Comparison of ENCODE assay signal across 9 cellular contexts in the genomic region with DNA sequence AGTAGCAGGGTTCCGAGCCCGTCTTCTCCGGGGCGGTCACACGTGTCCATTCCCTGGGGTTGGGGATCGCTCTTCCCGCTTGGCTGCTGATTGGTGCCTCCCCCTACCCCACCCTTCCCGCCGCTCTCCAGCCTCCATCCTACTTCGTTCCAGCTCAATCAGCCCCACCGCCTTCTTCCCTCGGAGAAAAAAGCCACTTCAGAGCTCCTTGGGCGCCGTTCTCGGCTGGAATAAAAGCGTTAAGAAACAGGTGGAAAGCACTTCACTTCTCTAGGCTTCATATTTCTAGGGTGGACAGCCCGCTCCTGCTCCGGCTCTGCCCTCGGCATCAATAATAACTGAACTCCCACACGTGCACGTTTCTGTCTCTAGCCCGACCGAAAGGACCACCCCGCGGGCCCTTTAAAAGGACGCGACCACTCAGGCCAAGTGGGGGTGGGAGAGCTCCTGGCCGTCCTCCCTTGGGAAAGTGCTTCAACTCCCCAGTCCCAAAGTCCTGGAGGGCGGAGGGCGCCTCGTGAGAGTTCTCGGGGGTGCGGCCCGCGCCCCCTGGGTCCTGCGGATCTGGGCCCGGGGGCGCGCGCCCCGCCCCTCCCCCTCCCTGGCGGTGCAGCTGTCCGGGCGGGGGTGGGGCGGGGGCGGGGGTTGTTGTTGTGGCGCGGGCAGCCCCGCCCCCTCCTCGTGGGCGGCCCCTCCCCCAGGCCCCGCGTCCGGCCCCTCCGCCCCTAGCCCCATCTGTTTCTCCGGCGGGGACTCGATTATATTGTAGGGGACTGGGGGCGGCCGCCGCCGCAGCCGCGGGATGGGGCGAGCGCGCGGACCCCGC. TPM values are rescaled to one million over a fixed set of nuclear protein-coding genes. Genes with fewer than 3 reads are reported as not detected.
DNase-seq lines count a peak whose midpoint lies in the region; ATAC-seq and TF ChIP-seq lines count a peak whose summit lies in the region.
"Had no signal": no experiment of that assay in that cellular context is flagged by ENCODE, and none has a peak within 500 bp of the region (broad histone marks: within the 10 kb centered on the region; RNA-seq: fewer than 3 reads in every experiment).

A gene (plus strand): TSS at position 734 of the 826 bp plus-strand sequence. CDS start 324 bp downstream, outside the sequence.

- ATAC-seq in heart right ventricle, result peak; percentile 70 to 85 (median 76)

- H3K4me3 Mint-ChIP-seq in osteocyte (ENCODE audit: unreplicated experiment), result peak within 1 kb of the TSS; percentile 55

- TF ChIP-seq CTCF in heart right ventricle (IDR thresholded peaks at IDR 0.05) (no peak), osteocyte (IDR thresholded peaks at IDR 0.05) (no peak), brain microvascular endothelial cell (IDR thresholded peaks at IDR 0.05; ENCODE audit: low read depth, low read length, missing control alignments) (no peak)

- peaks cover 0 to 29% (median 19%) of the 10 kb centered on the region in 9 donors for H3K4me1 ChIP-seq in heart right ventricle

- intact Hi-C loops in heart right ventricle (cut with DNase I), result loop anchor here in 9 of 10 donors (5.0 to 10.0 kb wide), 9 partner anchors 106 to 294 kb away; no protein-coding TSS in a partner anchor

- peaks cover 0 to 87% (median 3%) of the 10 kb centered on the region in 7 donors for H3K27me3 ChIP-seq in heart right ventricle
- peaks cover 50% of the 10 kb centered on the region for H3K27me3 ChIP-seq in brain microvascular endothelial cell (replicated peaks)

- no peak within 1 kb of the TSS for H3K27ac Mint-ChIP-seq in osteocyte (ENCODE audit: unreplicated experiment)

- peaks cover 13% of the 10 kb centered on the region for H3K4me1 Mint-ChIP-seq in osteocyte (ENCODE audit: unreplicated experiment)

- peaks cover 3% of the 10 kb centered on the region for H3K36me3 Mint-ChIP-seq in osteocyte (ENCODE audit: unreplicated experiment)

- in situ Hi-C loops in brain microvascular endothelial cell (cut with HindIII; ENCODE audit: low pct_ligation_motif_present, low sequenced_read_pairs), result no loop called here

- DNase-seq in ELF-1 (ENCODE audit: low read depth, low spot score), result peak; percentile 94
- peak; percentile 73 for DNase-seq in NCI-H146 (lab: John Stamatoyannopoulos, UW)
- DNase-seq in activated T-cell treated with anti-CD3 and anti-CD28 coated beads, Interleukin-2, amount 50 U/mL, for 48 hours, result peak; percentile 25 to 31
- peak; percentile 60 to 63 for DNase-seq in heart right ventricle
- no peak for DNase-seq in osteocyte (ENCODE audit: extremely low spot score, unreplicated experiment)
- DNase-seq in HT-29 (ENCODE audit: low spot score), result no peak
- no peak for DNase-seq in brain microvascular endothelial cell
- DNase-seq in T1000 (lab: John Stamatoyannopoulos, UW), result no peak

- H3K27me3 Mint-ChIP-seq in osteocyte (ENCODE audit: unreplicated experiment), result peaks cover 56% of the 10 kb centered on the region

- H3K9me3 ChIP-seq in heart right ventricle, result no peaks in the 10 kb centered on the region
- H3K9me3 ChIP-seq: neutrophil had no signal

- no peaks in the 10 kb centered on the region for H3K9me3 Mint-ChIP-seq in osteocyte (ENCODE audit: unreplicated experiment)

- H3K27ac ChIP-seq in heart right ventricle (peak within 1 kb of the TSS; percentile 77 to 90 (median 84)), brain microvascular endothelial cell (no peak within 1 kb of the TSS)
- H3K27ac ChIP-seq: neutrophil had no signal

- H3K4me3 ChIP-seq in heart right ventricle, result peak within 1 kb of the TSS; percentile 47 to 88 (median 74)
- no peak within 1 kb of the TSS for H3K4me3 ChIP-seq in brain microvascular endothelial cell (ENCODE audit: low read depth, low read length)

- H3K36me3 ChIP-seq in heart right ventricle (no peaks in the 10 kb centered on the region), brain microvascular endothelial cell (replicated peaks) (no peaks in the 10 kb centered on the region)
- H3K36me3 ChIP-seq: neutrophil had no signal

- WGBS in heart right ventricle, 2 donors, result 0 to 1% methylated on average over 53 to 66 of the region's 69 CpGs

RNA-seq across cellular contexts. Expression of the gene that starts here (rescaled TPM):
- total RNA-seq in heart right ventricle, result 1 to 10 TPM; 5.2 to 9.1 (median 6.5) TPM
- 1 to 10 TPM; 1.1 to 6.4 TPM for polyA plus RNA-seq in heart right ventricle
- total RNA-seq in osteocyte, result 0.24 and 0.63 TPM in 2 replicates
- total RNA-seq in HT-29 (2014; rRNA removed; shearing (Covaris generic)), result not detected in 2 replicates

Comparison
In these comparisons a context has a peak if more than half of its experiments do, and no peak if none do; other contexts are left out.
1. DNase-seq: peak in ELF-1 (single experiment), NCI-H146 (single experiment), activated T-cell treated with anti-CD3 and anti-CD28 coated beads, Interleukin-2, amount 50 U/mL, for 48 hours (2 of 2) and heart right ventricle (2 of 2); none in osteocyte (single experiment), HT-29 (single experiment), brain microvascular endothelial cell (single experiment) and T1000 (single experiment).